Comparison of ENCODE assay signal across 12 cellular contexts in genomic region chr2:197137826-197138480, GRCh38.
A peak's percentile ranks its signal among the peaks of the same experiment; 100 is the strongest.
DNase-seq lines count a peak whose midpoint lies in the region; ATAC-seq and TF ChIP-seq lines count a peak whose summit lies in the region.
"Had no signal": no experiment of that assay in that cellular context is flagged by ENCODE, and none has a peak within 500 bp of the region (broad histone marks: within the 10 kb centered on the region; RNA-seq: fewer than 3 reads in every experiment).

No MANE protein-coding gene starts in this region.

- H3K79me2 ChIP-seq in OCI-LY1 (ENCODE audit: insufficient read depth, low read length), result no peaks in the 10 kb centered on the region

- H3K4me3 ChIP-seq in OCI-LY1 (ENCODE audit: low read depth, low read length, poor library complexity, severe bottlenecking), result no peak overlapping the region
- H3K4me3 ChIP-seq in stomach, result no peak overlapping the region
- H3K4me3 ChIP-seq: pancreas had no signal

- H3K27ac Mint-ChIP-seq in activated naive CD4-positive, alpha-beta T cell treated with anti-CD3 and anti-CD28 coated beads, Interleukin-2, amount 10 ng/mL, durations not matched to agents 7 days and 5 days, result peak overlapping the region; percentile 66
- peak overlapping the region; percentile 80 for H3K27ac Mint-ChIP-seq in central memory CD8-positive, alpha-beta T cell (ENCODE audit: low read depth)
- peak overlapping the region; percentile 89 for H3K27ac Mint-ChIP-seq in stimulated activated naive CD8-positive, alpha-beta T cell treated with anti-CD3 and anti-CD28 coated beads, Interleukin-15, Interleukin-2, amounts not matched to agents 100 ng/mL and 50 ng/mL, for 24 hours

- peaks cover 77% of the 10 kb centered on the region for H3K4me1 Mint-ChIP-seq in activated naive CD4-positive, alpha-beta T cell treated with anti-CD3 and anti-CD28 coated beads, Interleukin-2, amount 10 ng/mL, durations not matched to agents 7 days and 5 days
- H3K4me1 Mint-ChIP-seq in central memory CD8-positive, alpha-beta T cell, result peaks cover 88% of the 10 kb centered on the region
- peaks cover 96% of the 10 kb centered on the region for H3K4me1 Mint-ChIP-seq in stimulated activated naive CD8-positive, alpha-beta T cell treated with anti-CD3 and anti-CD28 coated beads, Interleukin-15, Interleukin-2, amounts not matched to agents 100 ng/mL and 50 ng/mL, for 24 hours (ENCODE audit: low read depth)

- peaks cover 65% of the 10 kb centered on the region for H3K36me3 Mint-ChIP-seq in activated naive CD4-positive, alpha-beta T cell treated with anti-CD3 and anti-CD28 coated beads, Interleukin-2, amount 10 ng/mL, durations not matched to agents 7 days and 5 days
- peaks cover 36% of the 10 kb centered on the region for H3K36me3 Mint-ChIP-seq in central memory CD8-positive, alpha-beta T cell (ENCODE audit: insufficient read depth)
- peaks cover 61% of the 10 kb centered on the region for H3K36me3 Mint-ChIP-seq in stimulated activated naive CD8-positive, alpha-beta T cell treated with anti-CD3 and anti-CD28 coated beads, Interleukin-15, Interleukin-2, amounts not matched to agents 100 ng/mL and 50 ng/mL, for 24 hours (ENCODE audit: low read depth)

- ATAC-seq in central memory CD8-positive, alpha-beta T cell (replicated peaks; ENCODE audit: extremely low read depth, poor library complexity, severe bottlenecking), result no peak
- ATAC-seq: pancreas had no signal

- no peaks in the 10 kb centered on the region for H4K20me1 ChIP-seq in OCI-LY1 (ENCODE audit: insufficient read depth, low read length)

- H3K9ac ChIP-seq in OCI-LY1 (ENCODE audit: low read length), result no peak overlapping the region; the same call in 1 of the 2 replicates

- no peaks in the 10 kb centered on the region for H3F3A ChIP-seq in OCI-LY1 (ENCODE audit: insufficient read depth, low read length)

- no peaks in the 10 kb centered on the region for H3K9me2 ChIP-seq in OCI-LY1 (ENCODE audit: low read depth, low read length)

- no peak for TF ChIP-seq EP300 in stomach (IDR thresholded peaks at IDR 0.05)

- no peaks in the 10 kb centered on the region for H3K9me3 Mint-ChIP-seq in activated naive CD4-positive, alpha-beta T cell treated with anti-CD3 and anti-CD28 coated beads, Interleukin-2, amount 10 ng/mL, durations not matched to agents 7 days and 5 days
- H3K9me3 Mint-ChIP-seq in central memory CD8-positive, alpha-beta T cell, result no peaks in the 10 kb centered on the region
- H3K9me3 Mint-ChIP-seq in stimulated activated naive CD8-positive, alpha-beta T cell treated with anti-CD3 and anti-CD28 coated beads, Interleukin-15, Interleukin-2, amounts not matched to agents 100 ng/mL and 50 ng/mL, for 24 hours, result no peaks in the 10 kb centered on the region

- H3K4me1 ChIP-seq in OCI-LY1 (ENCODE audit: insufficient read depth, low read length, severe bottlenecking), result peaks cover 56% of the 10 kb centered on the region
- peaks cover 0 to 24% (median 10%) of the 10 kb centered on the region in 4 donors for H3K4me1 ChIP-seq in stomach
- H3K4me1 ChIP-seq: BE2C had no signal

- H3K27ac ChIP-seq in OCI-LY1 (ENCODE audit: low read depth, low read length, poor library complexity, severe bottlenecking) (peak overlapping the region; percentile 54), stomach (peak overlapping the region in 1 of 5 donors; percentile 60)
- H3K27ac ChIP-seq: pancreas had no signal

- no peak overlapping the region for H2AFZ ChIP-seq in OCI-LY1 (ENCODE audit: low read length)

- H3K9me3 ChIP-seq in OCI-LY1 (ENCODE audit: low read length) (no peaks in the 10 kb centered on the region), stomach (no peaks in the 10 kb centered on the region)
- H3K9me3 ChIP-seq: BE2C, pancreas had no signal

- WGBS in stomach, 5 donors, result 62 to 79% (median 71%) methylated on average over 3 of the region's 3 CpGs

- intact Hi-C loops in stomach (cut with DNase I; ENCODE audit: low total_unique reads), result no loop called here

- no peak overlapping the region for H3K4me3 Mint-ChIP-seq in activated naive CD4-positive, alpha-beta T cell treated with anti-CD3 and anti-CD28 coated beads, Interleukin-2, amount 10 ng/mL, durations not matched to agents 7 days and 5 days
- H3K4me3 Mint-ChIP-seq in central memory CD8-positive, alpha-beta T cell, result peak overlapping the region; percentile 33
- H3K4me3 Mint-ChIP-seq in stimulated activated naive CD8-positive, alpha-beta T cell treated with anti-CD3 and anti-CD28 coated beads, Interleukin-15, Interleukin-2, amounts not matched to agents 100 ng/mL and 50 ng/mL, for 24 hours, result peak overlapping the region; percentile 46

- H3K4me2 ChIP-seq in OCI-LY1 (ENCODE audit: low read length), result no peak overlapping the region

- CTCF ChIA-PET in activated naive CD4-positive, alpha-beta T cell treated with anti-CD3 and anti-CD28 coated beads, Interleukin-2, amount 10 ng/mL, durations not matched to agents 7 days and 5 days (lab: Charles Lee), result interaction anchor here (1.2 kb wide), 2 partner anchors 24 to 31 kb away, joined by 7 read pairs; no protein-coding TSS in a partner anchor

- no peak for DNase-seq in activated naive CD4-positive, alpha-beta T cell treated with anti-CD3 and anti-CD28 coated beads, Interleukin-2, amount 10 ng/mL, durations not matched to agents 7 days and 5 days
- DNase-seq in activated naive CD4-positive, alpha-beta T cell treated with anti-CD3 and anti-CD28 coated beads, Interleukin-2, amount 50 U/mL, for 16 hours, result no peak
- DNase-seq in central memory CD8-positive, alpha-beta T cell (ENCODE audit: low spot score in 2 of 2), result no peak
- DNase-seq in stomach (no peak), amygdala (lab: John Stamatoyannopoulos, UW) (no peak), SW480 (ENCODE audit: low spot score) (no peak)
- DNase-seq: BE2C, NCI-H1436, pancreas, RPMI8226 had no signal

- TF ChIP-seq POLR2A in stomach (IDR thresholded peaks at IDR 0.05), result no peak

- TF ChIP-seq CTCF in OCI-LY1 (IDR thresholded peaks at IDR 0.05; ENCODE audit: low read length) (no peak), stomach (IDR thresholded peaks at IDR 0.05) (no peak)

- H3K27me3 ChIP-seq in OCI-LY1 (ENCODE audit: insufficient read depth, low read length) (no peaks in the 10 kb centered on the region), stomach (no peaks in the 10 kb centered on the region)
- H3K27me3 ChIP-seq: BE2C, pancreas had no signal

- no peaks in the 10 kb centered on the region for H3K27me3 Mint-ChIP-seq in activated naive CD4-positive, alpha-beta T cell treated with anti-CD3 and anti-CD28 coated beads, Interleukin-2, amount 10 ng/mL, durations not matched to agents 7 days and 5 days
- H3K27me3 Mint-ChIP-seq in central memory CD8-positive, alpha-beta T cell, result no peaks in the 10 kb centered on the region
- H3K27me3 Mint-ChIP-seq in stimulated activated naive CD8-positive, alpha-beta T cell treated with anti-CD3 and anti-CD28 coated beads, Interleukin-15, Interleukin-2, amounts not matched to agents 100 ng/mL and 50 ng/mL, for 24 hours, result no peaks in the 10 kb centered on the region

- H3K36me3 ChIP-seq in OCI-LY1 (ENCODE audit: insufficient read depth, low read length) (peaks cover 3% of the 10 kb centered on the region; the same call in 1 of the 2 replicates), stomach (peaks cover 0 to 7% (median 3%) of the 10 kb centered on the region in 4 donors)
- H3K36me3 ChIP-seq: BE2C, pancreas had no signal
